In genomic region chr5:55585266-55585610, GRCh38 we compare ENCODE assay signal across 1 cellular context.
TF ChIP-seq lines count a peak whose summit lies in the region.

No MANE protein-coding gene starts in this region.

TF ChIP-seq in H1, 55 proteins besides CTCF, POLR2A, EP300 and RAD21 (continued from another document):
- TF ChIP-seq NRF1 (IDR thresholded peaks at IDR 0.05; ENCODE audit: low read depth, low read length), result no peak
- no peak for TF ChIP-seq CHD1 (IDR thresholded peaks at IDR 0.05; ENCODE audit: low read depth, low read length)
TF ChIP-seq in H1: peak in this region for 0.
